32 cellular contexts compared by ENCODE assay signal in genomic region chr4:141099326-141099725, GRCh38. TPM values are rescaled to one million over a fixed set of nuclear protein-coding genes. Genes with fewer than 3 reads are reported as not detected.
DNase-seq lines count a peak whose midpoint lies in the region; ATAC-seq, FAIRE-seq and TF ChIP-seq lines count a peak whose summit lies in the region.
"Had no signal": no experiment of that assay in that cellular context is flagged by ENCODE, and none has a peak within 500 bp of the region (broad histone marks: within the 10 kb centered on the region; RNA-seq: fewer than 3 reads in every experiment).

No MANE protein-coding gene starts in this region.

- intact Hi-C loops in posterior vena cava (cut with DNase I) = loop anchor here in 1 of 2 donors (5.0 kb wide), 1 partner anchor 748 kb away; no protein-coding TSS in a partner anchor

- no peak overlapping the region for H2AFZ ChIP-seq in astrocyte (ENCODE audit: low read depth, low read length)

- no peaks in the 10 kb centered on the region for H3K27me3 ChIP-seq in astrocyte (ENCODE audit: insufficient read depth, low read length)
- H3K27me3 ChIP-seq: body of pancreas, heart left ventricle, right lobe of liver had no signal

- H3K4me1 Mint-ChIP-seq in astrocyte (ENCODE audit: low read depth, unreplicated experiment) = peaks cover 17% of the 10 kb centered on the region
- H3K4me1 Mint-ChIP-seq: activated naive CD8-positive, alpha-beta T cell treated with anti-CD3 and anti-CD28 coated beads for 36 hours; CD8-positive, alpha-beta memory T cell; stimulated activated effector memory CD8-positive, alpha-beta T cell treated with anti-CD3 and anti-CD28 coated beads, Interleukin-12 subunit alpha, Interleukin-12 subunit beta, amount 100 ng/mL, for 72 hours had no signal

- H3K4me1 ChIP-seq in astrocyte (ENCODE audit: insufficient read depth, low read length) = peaks cover 6% of the 10 kb centered on the region
- H3K4me1 ChIP-seq: body of pancreas, HAP-1, right lobe of liver had no signal

- no peaks in the 10 kb centered on the region for H3K9me3 ChIP-seq in astrocyte (ENCODE audit: insufficient read depth, low read depth, low read length)
- H3K9me3 ChIP-seq: body of pancreas, HAP-1, right lobe of liver had no signal

- H3K4me3 Mint-ChIP-seq in astrocyte (ENCODE audit: unreplicated experiment) = no peak overlapping the region
- H3K4me3 Mint-ChIP-seq: activated naive CD8-positive, alpha-beta T cell treated with anti-CD3 and anti-CD28 coated beads for 36 hours; CD8-positive, alpha-beta memory T cell; neural crest cell; stimulated activated effector memory CD8-positive, alpha-beta T cell treated with anti-CD3 and anti-CD28 coated beads, Interleukin-12 subunit alpha, Interleukin-12 subunit beta, amount 100 ng/mL, for 72 hours; type B pancreatic cell had no signal

- no peak for FAIRE-seq in astrocyte (lab: Jason Lieb, UNC)
- FAIRE-seq: endothelial cell of umbilical vein, HepG2 had no signal

- no peak overlapping the region for H3K9ac ChIP-seq in astrocyte (ENCODE audit: low read length)

- TF ChIP-seq CTCF in astrocyte (IDR thresholded peaks at IDR 0.05; ENCODE audit: insufficient read depth, low read depth, low read length) (no peak), foreskin fibroblast (IDR thresholded peaks at IDR 0.05; ENCODE audit: low read depth, low read length) (no peak)

- H3K79me2 ChIP-seq in astrocyte (ENCODE audit: insufficient read depth, low read length) = no peaks in the 10 kb centered on the region

- H3K4me3 ChIP-seq in astrocyte (ENCODE audit: insufficient read depth, low read depth, low read length) (no peak overlapping the region), foreskin fibroblast (ENCODE audit: low read depth in 1 of 2, low read length in 2 of 2) (no peak overlapping the region)
- H3K4me3 ChIP-seq: body of pancreas, HAP-1, heart left ventricle, lung, right lobe of liver had no signal

- H3K36me3 ChIP-seq in astrocyte (ENCODE audit: insufficient read depth, low read length) = no peaks in the 10 kb centered on the region
- H3K36me3 ChIP-seq: HAP-1, heart left ventricle, right lobe of liver had no signal

- no peaks in the 10 kb centered on the region for H3K27me3 Mint-ChIP-seq in astrocyte (ENCODE audit: low read depth, unreplicated experiment)
- H3K27me3 Mint-ChIP-seq: activated naive CD8-positive, alpha-beta T cell treated with anti-CD3 and anti-CD28 coated beads for 36 hours; CD8-positive, alpha-beta memory T cell; type B pancreatic cell had no signal

- H3K36me3 Mint-ChIP-seq in astrocyte (ENCODE audit: low read depth, unreplicated experiment) = no peaks in the 10 kb centered on the region
- H3K36me3 Mint-ChIP-seq: activated naive CD8-positive, alpha-beta T cell treated with anti-CD3 and anti-CD28 coated beads for 36 hours; CD8-positive, alpha-beta memory T cell; stimulated activated effector memory CD8-positive, alpha-beta T cell treated with anti-CD3 and anti-CD28 coated beads, Interleukin-12 subunit alpha, Interleukin-12 subunit beta, amount 100 ng/mL, for 72 hours; type B pancreatic cell had no signal

- no peaks in the 10 kb centered on the region for H4K20me1 ChIP-seq in astrocyte (ENCODE audit: insufficient read depth, low read length)

- H3K27ac Mint-ChIP-seq in astrocyte (ENCODE audit: unreplicated experiment) = peak overlapping the region; percentile 89
- H3K27ac Mint-ChIP-seq: activated naive CD8-positive, alpha-beta T cell treated with anti-CD3 and anti-CD28 coated beads for 36 hours; CD8-positive, alpha-beta memory T cell; stimulated activated effector memory CD8-positive, alpha-beta T cell treated with anti-CD3 and anti-CD28 coated beads, Interleukin-12 subunit alpha, Interleukin-12 subunit beta, amount 100 ng/mL, for 72 hours; type B pancreatic cell had no signal

- DNase-seq in GM03348 (ENCODE audit: low spot score) (peak; percentile 52), astrocyte (ENCODE audit: low read depth) (peak; percentile 45), foreskin fibroblast (peak; percentile 23 to 50), MV-4-11 (lab: John Stamatoyannopoulos, UW) (no peak), posterior vena cava (ENCODE audit: low spot score) (no peak), midbrain (lab: John Stamatoyannopoulos, UW) (no peak)
- DNase-seq: activated CD4-positive, alpha-beta T cell treated with anti-CD3 and anti-CD28 coated beads for 4 hours; activated naive CD8-positive, alpha-beta T cell treated with anti-CD3 and anti-CD28 coated beads for 36 hours; activated T-cell treated with anti-CD3 and anti-CD28 coated beads for 4 hours; body of pancreas; CD8-positive, alpha-beta memory T cell; cerebellar nuclear complex; DMS 273 treated with DMSO at 0.1 percent for 48 hours; heart left ventricle; Kasumi-1; kidney glomerular epithelial cell; NCI-H1694; NCI-H2171; NCI-H524; right lobe of liver; Right ventricle myocardium superior; stimulated activated CD4-positive, alpha-beta T cell treated with anti-CD3 and anti-CD28 coated beads, Interleukin-4, amount 100 ng/mL, for 24 hours; substantia nigra had no signal

- no peak for ATAC-seq in HG03097 (IDR thresholded peaks at IDR 0.05; ENCODE audit: low FRiP score, unreplicated experiment)
- ATAC-seq: body of pancreas; heart left ventricle; HepG2; right lobe of liver; stimulated activated effector memory CD8-positive, alpha-beta T cell treated with anti-CD3 and anti-CD28 coated beads, Interleukin-12 subunit alpha, Interleukin-12 subunit beta, amount 100 ng/mL, for 72 hours had no signal

- no peak overlapping the region for H3K27ac ChIP-seq in astrocyte (ENCODE audit: low read depth, low read length)
- H3K27ac ChIP-seq: body of pancreas, heart left ventricle, right lobe of liver, VCaP had no signal

- H3K9me3 Mint-ChIP-seq in astrocyte (ENCODE audit: unreplicated experiment) = no peaks in the 10 kb centered on the region
- H3K9me3 Mint-ChIP-seq: activated naive CD8-positive, alpha-beta T cell treated with anti-CD3 and anti-CD28 coated beads for 36 hours; neural crest cell; stimulated activated effector memory CD8-positive, alpha-beta T cell treated with anti-CD3 and anti-CD28 coated beads, Interleukin-12 subunit alpha, Interleukin-12 subunit beta, amount 100 ng/mL, for 72 hours; type B pancreatic cell had no signal

- H3K4me2 ChIP-seq in astrocyte (ENCODE audit: low read length) = peak overlapping the region; percentile 42

RNA-seq across cellular contexts. Expression of gene RNF150, which starts 33.9 kb away (rescaled TPM):
- 4.1 and 5.2 TPM in 2 replicates for total RNA-seq in astrocyte
- total RNA-seq in posterior vena cava = 10 to 100 TPM; 23.6 to 26.6 TPM
- total RNA-seq: CD8-positive, alpha-beta memory T cell had no signal

Comparison
In these comparisons a context has a peak if more than half of its experiments do, and no peak if none do; other contexts are left out.
1. DNase-seq: peak in GM03348 (single experiment), astrocyte (single experiment) and foreskin fibroblast (2 of 2); none in MV-4-11 (single experiment), posterior vena cava (single experiment) and midbrain (single experiment).